19 cellular contexts compared by ENCODE assay signal in genomic region chr3:120793601-120794000, GRCh38. TPM values are rescaled to one million over a fixed set of nuclear protein-coding genes. Genes with fewer than 3 reads are reported as not detected.
DNase-seq lines count a peak whose midpoint lies in the region; ATAC-seq and TF ChIP-seq lines count a peak whose summit lies in the region.
"Had no signal": no experiment of that assay in that cellular context is flagged by ENCODE, and none has a peak within 500 bp of the region (broad histone marks: within the 10 kb centered on the region; RNA-seq: fewer than 3 reads in every experiment).

No MANE protein-coding gene starts in this region.

- H3K4me3 ChIP-seq in HCT116 (replicated peaks in 1 of 2; ENCODE audit: low read depth in 1 of 2, low read length in 2 of 2) (no peak overlapping the region), foreskin fibroblast (ENCODE audit: low read depth in 1 of 2, low read length in 2 of 2) (no peak overlapping the region), hepatocyte (no peak overlapping the region)
- H3K4me3 ChIP-seq: GM12878, SJCRH30 had no signal

- no peak for TF ChIP-seq RAD21 in HCT116 (IDR thresholded peaks at IDR 0.05; ENCODE audit: low read depth)

- CTCF ChIA-PET in HCT116 (lab: Charles Lee) = interaction anchor here (4.7 kb wide), 1 partner anchor 233 kb away, joined by 49 read pairs; no protein-coding TSS in a partner anchor

- RAD21 ChIA-PET in HCT116 (lab: Charles Lee; ENCODE audit: low non-redundant PET in 1 of 2, low total read pairs in 2 of 2, uncharacterized antibody in 2 of 2, unreplicated experiment in 2 of 2) = no interaction called here

- H3K27ac ChIP-seq in HCT116 (ENCODE audit: low read depth, low read length) (no peak overlapping the region), hepatocyte (no peak overlapping the region)
- H3K27ac ChIP-seq: C4-2B, SJCRH30 had no signal

- 65% methylated on average over 1 of the region's 1 CpG for WGBS in hepatocyte (ENCODE audit: low lambda C conversion rate, missing lambda C conversion rate)

- H3K9me3 Mint-ChIP-seq in nephron progenitor cell = no peaks in the 10 kb centered on the region

- H4K20me1 ChIP-seq in HCT116 (ENCODE audit: insufficient read depth) (no peaks in the 10 kb centered on the region), hepatocyte (ENCODE audit: insufficient read depth, poor library complexity, severe bottlenecking) (no peaks in the 10 kb centered on the region)

- POLR2A ChIA-PET in HCT116 (lab: Charles Lee) = no interaction called here

- TF ChIP-seq POLR2A in HCT116 (IDR thresholded peaks at IDR 0.05; ENCODE audit: borderline replicate concordance, extremely low read depth, insufficient read depth, insufficient read length) = no peak

- no peaks in the 10 kb centered on the region for H3K27me3 Mint-ChIP-seq in nephron progenitor cell (ENCODE audit: low read depth, poor library complexity)

- peak overlapping the region; percentile 13; the same call in 1 of the 2 replicates for H3K4me2 ChIP-seq in HCT116 (ENCODE audit: low read length)
- H3K4me2 ChIP-seq in hepatocyte = no peak overlapping the region

- H3K36me3 ChIP-seq in HCT116 (ENCODE audit: control insufficient read depth in 1 of 2, insufficient read depth in 2 of 2, low read length in 2 of 2) (no peaks in the 10 kb centered on the region), hepatocyte (replicated peaks; ENCODE audit: insufficient read depth, low read depth) (no peaks in the 10 kb centered on the region)
- H3K36me3 ChIP-seq: SJCRH30 had no signal

- H3K27me3 ChIP-seq in HCT116 (ENCODE audit: insufficient read depth, low read length) = no peaks in the 10 kb centered on the region
- no peaks in the 10 kb centered on the region for H3K27me3 ChIP-seq in hepatocyte
- H3K27me3 ChIP-seq: SJCRH30 had no signal

- intact Hi-C loops in HCT116 (cut with micrococcal nuclease) = no loop called here

- H3K4me3 Mint-ChIP-seq in nephron progenitor cell = no peak overlapping the region

- H3K36me3 Mint-ChIP-seq in nephron progenitor cell (ENCODE audit: low read depth) = no peaks in the 10 kb centered on the region

- TF ChIP-seq CTCF in HCT116 (IDR thresholded peaks at IDR 0.05 in 2 of 3, conservative IDR thresholded peaks at IDR 0.05 in 1 of 3; ENCODE audit: borderline replicate concordance in 1 of 3, insufficient read depth in 1 of 3, low read depth in 2 of 3, low read length in 2 of 3) (no peak), foreskin fibroblast (IDR thresholded peaks at IDR 0.05; ENCODE audit: low read depth, low read length) (no peak), nephron progenitor cell (IDR thresholded peaks at IDR 0.05) (no peak), hepatocyte (IDR thresholded peaks at IDR 0.05; ENCODE audit: poor library complexity) (no peak)

- DNase-seq in A172 (ENCODE audit: low spot score) (peak; percentile 38), HCT116 (ENCODE audit: low read depth, low spot score) (no peak), foreskin fibroblast (peak; percentile 11 to 34), nephron progenitor cell (no peak), NCI-H2107 treated with DMSO at 0.1 percent for 48 hours (lab: John Stamatoyannopoulos, UW; ENCODE audit: unreplicated experiment) (no peak), Kasumi-1 (lab: John Stamatoyannopoulos, UW) (no peak), hepatocyte (ENCODE audit: low spot score) (no peak)
- DNase-seq: 8988T, Caco-2, GOT3, Karpas-422, NCI-H1417, NCI-H2029 treated with DMSO at 0.1 percent for 48 hours, NCI-H524, RPMI8226, SJCRH30 had no signal

- BruUV-seq in HCT116 (replicated peaks; lab: Mats Ljungman, UMichigan) = no TSS peak

- no peaks in the 10 kb centered on the region for H3K79me2 ChIP-seq in HCT116 (ENCODE audit: insufficient read depth, low read length)
- H3K79me2 ChIP-seq in hepatocyte = no peaks in the 10 kb centered on the region

- H3K9ac ChIP-seq in HCT116 (ENCODE audit: low read length) = no peak overlapping the region

- no peak overlapping the region for H3K27ac Mint-ChIP-seq in nephron progenitor cell

- H3K4me1 Mint-ChIP-seq in nephron progenitor cell = peaks cover 4% of the 10 kb centered on the region

- ATAC-seq in HCT116 = no peak
- ATAC-seq in SK-N-SH treated with all-trans-retinoic acid at 6 μM for 48 hours = peak; percentile 68
- ATAC-seq: GM12878 had no signal

- H3K9me2 ChIP-seq in HCT116 (ENCODE audit: insufficient read depth) = no peaks in the 10 kb centered on the region
- no peaks in the 10 kb centered on the region for H3K9me2 ChIP-seq in hepatocyte (replicated peaks; ENCODE audit: insufficient read depth)

- H2AFZ ChIP-seq in HCT116 (ENCODE audit: low read depth, low read length, poor library complexity, severe bottlenecking) (no peak overlapping the region), hepatocyte (no peak overlapping the region)

- H3K9me3 ChIP-seq in HCT116 (ENCODE audit: control insufficient read depth in 1 of 2, insufficient read depth in 1 of 2, low read depth in 1 of 2, low read length in 2 of 2) (no peaks in the 10 kb centered on the region), hepatocyte (ENCODE audit: low read depth) (no peaks in the 10 kb centered on the region)
- H3K9me3 ChIP-seq: Caco-2, SJCRH30 had no signal

- H3K4me1 ChIP-seq in HCT116 (ENCODE audit: control insufficient read depth in 1 of 2, insufficient read depth in 2 of 2, low read length in 2 of 2) = peaks cover 0 to 27% of the 10 kb centered on the region in 2 experiments; a peak in 2 of 4 replicates
- H3K4me1 ChIP-seq in hepatocyte (ENCODE audit: insufficient read depth) = no peaks in the 10 kb centered on the region
- H3K4me1 ChIP-seq: SJCRH30 had no signal

TF ChIP-seq in HCT116, 20 proteins besides CTCF, POLR2A, EP300 and RAD21 (continues in another document):
- TF ChIP-seq EZH2phosphoT487 (IDR thresholded peaks at IDR 0.05; ENCODE audit: borderline replicate concordance) (no peak), REST (IDR thresholded peaks at IDR 0.05; ENCODE audit: low read depth) (no peak), CBX3 (IDR thresholded peaks at IDR 0.05; ENCODE audit: low read depth) (no peak), SIN3A (IDR thresholded peaks at IDR 0.05; ENCODE audit: low read depth) (no peak)

TF ChIP-seq in SK-N-SH treated with all-trans-retinoic acid at 6 μM for 48 hours, 23 proteins besides CTCF, POLR2A, EP300 and RAD21:
- TF ChIP-seq ISL1 (CRISPR knock-in tag; IDR thresholded peaks at IDR 0.05) (peak; percentile 83), RARB (CRISPR knock-in tag; IDR thresholded peaks at IDR 0.05) (no peak), TSHZ2 (CRISPR knock-in tag; IDR thresholded peaks at IDR 0.05) (no peak), ESRRG (CRISPR knock-in tag; IDR thresholded peaks at IDR 0.05) (no peak)

RNA-seq across cellular contexts. Expression of gene GTF2E1, which starts 51.1 kb away (rescaled TPM):
- total RNA-seq in A172 (2014; rRNA removed; shearing (Covaris generic)) = 20.6 and 30.0 TPM in 2 replicates
- total RNA-seq in HCT116 (2021; ENCODE audit: unreplicated experiment) = 21.5 TPM
- 5.8 and 9.5 TPM in 2 replicates for polyA plus RNA-seq in HCT116 (2012)
- 9.2 and 11.6 TPM in 2 replicates for total RNA-seq in hepatocyte
- 5.3 and 7.5 TPM in 2 replicates for polyA plus RNA-seq in hepatocyte

RNA-seq across cellular contexts. Expression of gene RABL3, which starts 51.3 kb away (rescaled TPM):
- total RNA-seq in A172 (2014; rRNA removed; shearing (Covaris generic)) = 24.4 and 33.5 TPM in 2 replicates
- total RNA-seq in HCT116 (2021; ENCODE audit: unreplicated experiment) = 23.8 TPM
- 6.6 and 12.0 TPM in 2 replicates for polyA plus RNA-seq in HCT116 (2012)
- total RNA-seq in hepatocyte = 12.7 and 21.4 TPM in 2 replicates
- polyA plus RNA-seq in hepatocyte = 16.8 and 23.7 TPM in 2 replicates

Comparison
In these comparisons a context has a peak if more than half of its experiments do, and no peak if none do; other contexts are left out.
1. DNase-seq: peak in A172 (single experiment) and foreskin fibroblast (2 of 2); none in HCT116 (single experiment), nephron progenitor cell (single experiment), NCI-H2107 treated with DMSO at 0.1 percent for 48 hours (single experiment), Kasumi-1 (0 of 2) and hepatocyte (single experiment).